Comparison of ENCODE assay signal across 10 cellular contexts in genomic region chr17:79833110-79833450, GRCh38. TPM values are rescaled to one million over a fixed set of nuclear protein-coding genes. Genes with fewer than 3 reads are reported as not detected.
DNase-seq lines count a peak whose midpoint lies in the region; ATAC-seq and TF ChIP-seq lines count a peak whose summit lies in the region.
"Had no signal": no experiment of that assay in that cellular context is flagged by ENCODE, and none has a peak within 500 bp of the region (broad histone marks: within the 10 kb centered on the region; RNA-seq: fewer than 3 reads in every experiment).

No MANE protein-coding gene starts in this region.

- no peaks in the 10 kb centered on the region for H3K9me3 Mint-ChIP-seq in activated T-cell treated with anti-CD3 and anti-CD28 coated beads, Interleukin-2, amount 50 U/mL, for 4 hours

- no peak overlapping the region for H3K23ac ChIP-seq in trophoblast cell (ENCODE audit: low read length)

- no peaks in the 10 kb centered on the region for H3K9me2 ChIP-seq in PC-3 (replicated peaks; ENCODE audit: low read length)

- H3K79me2 ChIP-seq in PC-3 (ENCODE audit: low read length): peaks cover 29% of the 10 kb centered on the region
- H3K79me2 ChIP-seq in trophoblast cell (ENCODE audit: control insufficient read depth, insufficient read depth, low read length, poor library complexity): no peaks in the 10 kb centered on the region

- WGBS in trophoblast cell (ENCODE audit: extremely low coverage, insufficient coverage, insufficient read length): no CpG with 5 or more reads among the region's 7 CpGs

- no peak overlapping the region for H4K12ac ChIP-seq in trophoblast cell (ENCODE audit: low read depth, low read length)

- H4K91ac ChIP-seq in trophoblast cell (ENCODE audit: low read depth, low read length): no peak overlapping the region

- H3K27ac ChIP-seq in PC-3 (ENCODE audit: low read length): no peak overlapping the region
- no peak overlapping the region for H3K27ac ChIP-seq in trophoblast cell (ENCODE audit: low read depth, low read length)
- no peak overlapping the region for H3K27ac ChIP-seq in left lung

- H3K27me3 ChIP-seq in PC-3 (ENCODE audit: low read length) (no peaks in the 10 kb centered on the region), trophoblast cell (ENCODE audit: insufficient read depth, low read length) (peaks cover 76% of the 10 kb centered on the region), left lung (no peaks in the 10 kb centered on the region)

- peaks cover 35% of the 10 kb centered on the region for H4K20me1 ChIP-seq in PC-3 (ENCODE audit: low read length)

- H3K9me3 ChIP-seq in PC-3 (ENCODE audit: low read length) (no peaks in the 10 kb centered on the region), trophoblast cell (ENCODE audit: insufficient read depth, low read depth, low read length) (peaks cover 9% of the 10 kb centered on the region), left lung (no peaks in the 10 kb centered on the region)

- H3K36me3 ChIP-seq in PC-3 (ENCODE audit: low read depth, low read length): peaks cover 14% of the 10 kb centered on the region; the same call in 1 of the 2 replicates
- H3K36me3 ChIP-seq in trophoblast cell (ENCODE audit: control insufficient read depth in 1 of 2, insufficient read depth in 2 of 2, low read length in 2 of 2): peaks cover 1 to 7% of the 10 kb centered on the region in 2 experiments
- peaks cover 0 to 27% of the 10 kb centered on the region in 2 donors for H3K36me3 ChIP-seq in left lung

- no TSS peak for BruUV-seq in PC-3 (replicated peaks; lab: Mats Ljungman, UMichigan)

- H3K4me3 ChIP-seq in PC-3 (ENCODE audit: low read length) (peak overlapping the region; percentile 44; the same call in 1 of the 2 replicates), epithelial cell of proximal tubule (ENCODE audit: low read depth, low read length) (peak overlapping the region; percentile 44), trophoblast cell (ENCODE audit: low read depth, low read length) (no peak overlapping the region), left lung (peak overlapping the region in 1 of 2 donors; percentile 28)

- no peak for TF ChIP-seq CTCF in PC-3 (conservative IDR thresholded peaks at IDR 0.05; ENCODE audit: low read depth, low read length)
- TF ChIP-seq CTCF in epithelial cell of proximal tubule (conservative IDR thresholded peaks at IDR 0.05; ENCODE audit: low read depth, low read length): no peak
- no peak for TF ChIP-seq CTCF in left lung (IDR thresholded peaks at IDR 0.05)

- intact Hi-C loops in PC-3 (cut with micrococcal nuclease): loop anchor here (10.0 kb wide), 1 partner anchor 88 kb away; no protein-coding TSS in a partner anchor
- intact Hi-C loops in left lung (cut with DNase I): no loop called here

- H2AK5ac ChIP-seq in trophoblast cell (ENCODE audit: low read length): no peak overlapping the region

- H3K14ac ChIP-seq in trophoblast cell (ENCODE audit: low read length): no peak overlapping the region

- peaks cover 31% of the 10 kb centered on the region for H3K4me1 ChIP-seq in PC-3 (ENCODE audit: insufficient read depth, low read length)
- peaks cover 37% of the 10 kb centered on the region in 2 experiments for H3K4me1 ChIP-seq in trophoblast cell (ENCODE audit: control insufficient read depth in 1 of 2, insufficient read depth in 2 of 2, low read length in 2 of 2)
- H3K4me1 ChIP-seq in left lung: peaks cover 36 to 81% of the 10 kb centered on the region in 2 donors

- no peak overlapping the region for H2BK5ac ChIP-seq in trophoblast cell (ENCODE audit: low read depth, low read length, poor library complexity)

- H3K4me2 ChIP-seq in PC-3 (ENCODE audit: low read length) (peak overlapping the region; percentile 63), trophoblast cell (ENCODE audit: low read length) (peak overlapping the region; percentile 62)

- POLR2A ChIA-PET in PC-3 (lab: Charles Lee; ENCODE audit: unreplicated experiment): interaction anchor here (0.6 kb wide), 1 partner anchor 22 kb away, joined by 13 read pairs; no protein-coding TSS in a partner anchor

- no peak overlapping the region for H3K4ac ChIP-seq in trophoblast cell (ENCODE audit: low read depth, low read length)

- H2BK12ac ChIP-seq in trophoblast cell (ENCODE audit: low read length): no peak overlapping the region

- H3K9ac ChIP-seq in PC-3 (ENCODE audit: low read length): no peak overlapping the region
- H3K9ac ChIP-seq in trophoblast cell (ENCODE audit: low read length): no peak overlapping the region

- H3K79me1 ChIP-seq in trophoblast cell (ENCODE audit: low read length): no peaks in the 10 kb centered on the region

- peak overlapping the region; percentile 24 for H3K4me3 Mint-ChIP-seq in activated T-cell treated with anti-CD3 and anti-CD28 coated beads, Interleukin-2, amount 50 U/mL, for 4 hours

- H3K18ac ChIP-seq in trophoblast cell (ENCODE audit: low read length): no peak overlapping the region

- no peak for ATAC-seq in activated T-cell treated with anti-CD3 and anti-CD28 coated beads, Interleukin-2, amount 50 U/mL, for 4 hours
- ATAC-seq in PC-3: no peak
- ATAC-seq in left lung: no peak

- no peak overlapping the region for H2AFZ ChIP-seq in PC-3 (ENCODE audit: low read length)
- no peak overlapping the region for H2AFZ ChIP-seq in trophoblast cell (ENCODE audit: insufficient read depth, low read length, poor library complexity)

- H3K4me1 Mint-ChIP-seq in activated T-cell treated with anti-CD3 and anti-CD28 coated beads, Interleukin-2, amount 50 U/mL, for 4 hours (ENCODE audit: low read depth): peaks cover 27% of the 10 kb centered on the region

- H3K27me3 Mint-ChIP-seq in activated T-cell treated with anti-CD3 and anti-CD28 coated beads, Interleukin-2, amount 50 U/mL, for 4 hours (ENCODE audit: low read depth): no peaks in the 10 kb centered on the region

- no peak overlapping the region for H4K8ac ChIP-seq in trophoblast cell (ENCODE audit: low read depth, low read length)

- H2BK120ac ChIP-seq in trophoblast cell (ENCODE audit: insufficient read depth, low read length, poor library complexity): no peak overlapping the region

- H3K36me3 Mint-ChIP-seq in activated T-cell treated with anti-CD3 and anti-CD28 coated beads, Interleukin-2, amount 50 U/mL, for 4 hours (ENCODE audit: insufficient read depth): peaks cover 5% of the 10 kb centered on the region

- H3F3A ChIP-seq in PC-3 (ENCODE audit: low read length, unreplicated experiment): no peaks in the 10 kb centered on the region

- DNase-seq in activated T-cell treated with anti-CD3 and anti-CD28 coated beads, Interleukin-2, amount 50 U/mL, for 4 hours: no peak
- DNase-seq in activated T-cell treated with anti-CD3 and anti-CD28 coated beads for 4 hours (no peak), PC-3 (no peak), epithelial cell of proximal tubule (ENCODE audit: low read depth) (no peak), trophoblast cell (no peak), RPMI8226 (no peak), left lung (no peak), DMS153 (lab: John Stamatoyannopoulos, UW) (no peak)
- DNase-seq: EL, NCI-H1930 had no signal

- CTCF ChIA-PET in PC-3 (lab: Charles Lee): interaction anchor here (0.5 to 1.0 kb wide), 5 partner anchors 25 to 174 kb away, joined by 3 to 12 read pairs (median 4); partner anchors contain the start of gene CBX8

RNA-seq across cellular contexts. Expression of gene CBX4, which starts 6.2 kb away (rescaled TPM):
- total RNA-seq in activated T-cell treated with anti-CD3 and anti-CD28 coated beads, Interleukin-2, amount 50 U/mL, for 4 hours: 10 to 100 TPM; 15.3 to 16.4 (median 15.3) TPM
- total RNA-seq in PC-3 (2014; rRNA removed) (53.5 and 75.4 TPM in 2 replicates), epithelial cell of proximal tubule (4.8 and 7.4 TPM in 2 replicates), left lung (10 to 100 TPM; 20.9 to 22.3 TPM)
- 17.8 and 20.5 TPM in 2 replicates for polyA plus RNA-seq in trophoblast cell (2013)

RNA-seq across cellular contexts. Expression of gene CBX8, which starts 36.2 kb away (rescaled TPM):
- total RNA-seq in activated T-cell treated with anti-CD3 and anti-CD28 coated beads, Interleukin-2, amount 50 U/mL, for 4 hours: 1 to 10 TPM; 1.7 to 4.3 (median 3.1) TPM
- total RNA-seq in PC-3 (2014; rRNA removed): 11.3 and 12.8 TPM in 2 replicates
- 3.5 and 4.1 TPM in 2 replicates for total RNA-seq in epithelial cell of proximal tubule
- 1.2 and 1.5 TPM in 2 replicates for polyA plus RNA-seq in trophoblast cell (2013)
- total RNA-seq in left lung: 1 to 10 TPM; 7.3 to 7.9 TPM

RNA-seq across cellular contexts. Expression of gene CBX2, which starts 55.1 kb away (rescaled TPM):
- 1 to 10 TPM; 1.0 to 2.6 (median 1.4) TPM for total RNA-seq in activated T-cell treated with anti-CD3 and anti-CD28 coated beads, Interleukin-2, amount 50 U/mL, for 4 hours
- total RNA-seq in PC-3 (2014; rRNA removed) (39.2 and 43.9 TPM in 2 replicates), epithelial cell of proximal tubule (7.6 and 11.1 TPM in 2 replicates), left lung (1 to 10 TPM; 2.6 to 3.6 TPM)
- polyA plus RNA-seq in trophoblast cell (2013): 11.0 and 11.7 TPM in 2 replicates
